ENCODE assay signal across 10 cellular contexts in genomic region chr16:69130461-69130860, GRCh38. TPM values are rescaled to one million over a fixed set of nuclear protein-coding genes. Genes with fewer than 3 reads are reported as not detected.
DNase-seq lines count a peak whose midpoint lies in the region; ATAC-seq and TF ChIP-seq lines count a peak whose summit lies in the region.
"Had no signal": no experiment of that assay in that cellular context is flagged by ENCODE, and none has a peak within 500 bp of the region (broad histone marks: within the 10 kb centered on the region; RNA-seq: fewer than 3 reads in every experiment).

No MANE protein-coding gene starts in this region.

- H3K27ac Mint-ChIP-seq in CD4-positive, alpha-beta memory T cell, result peak overlapping the region; percentile 79 to 98 (median 96)
- peak overlapping the region in 4 of 6 donors; percentile 4 to 96 (median 76) for H3K27ac Mint-ChIP-seq in naive B cell

- no peaks in the 10 kb centered on the region for H3K9me3 ChIP-seq in CD4-positive, alpha-beta memory T cell (ENCODE audit: control insufficient read depth in 1 of 2, low read length in 2 of 2)
- H3K9me3 ChIP-seq in HUES48 (ENCODE audit: control insufficient read depth, insufficient read depth, low read length) (no peaks in the 10 kb centered on the region), transverse colon (no peaks in the 10 kb centered on the region)

- ATAC-seq in naive B cell (ENCODE audit: low read depth in 2 of 2) (no peak), HG03097 (IDR thresholded peaks at IDR 0.05; ENCODE audit: low FRiP score, unreplicated experiment) (no peak), GM19467 (IDR thresholded peaks at IDR 0.05; ENCODE audit: unreplicated experiment) (no peak)

- no peak for DNase-seq in CD4-positive, alpha-beta memory T cell
- DNase-seq in astrocyte of the cerebellum (ENCODE audit: low read depth), result no peak
- DNase-seq in naive B cell, result no peak
- no peak for DNase-seq in transverse colon
- no peak for DNase-seq in hippocampal formation (lab: John Stamatoyannopoulos, UW)
- DNase-seq: aorta, NCI-H510A had no signal

- H3K36me3 Mint-ChIP-seq in CD4-positive, alpha-beta memory T cell, result peaks cover 7 to 45% of the 10 kb centered on the region in 2 donors
- peaks cover 0 to 4% of the 10 kb centered on the region in 2 donors for H3K36me3 Mint-ChIP-seq in naive B cell

- in situ Hi-C loops in astrocyte of the cerebellum (cut with HindIII; ENCODE audit: low sequenced_read_pairs), result no loop called here
- in situ Hi-C loops in transverse colon (cut with MboI; ENCODE audit: low pct_ligation_motif_present in 1 of 4, low pct_unique_long_range_greater_than_20kb in 1 of 4, low sequenced_read_pairs in 3 of 4), result no loop called here

- CTCF ChIA-PET in CD4-positive, alpha-beta memory T cell (lab: Charles Lee; ENCODE audit: partially characterized antibody), result interaction anchor here (1.1 to 1.2 kb wide), 2 partner anchors 20 to 22 kb away, joined by 3 to 5 read pairs; no protein-coding TSS in a partner anchor

- TF ChIP-seq EP300 in transverse colon (IDR thresholded peaks at IDR 0.05; ENCODE audit: low read depth), result no peak

- WGBS in transverse colon (ENCODE audit: low coverage in 1 of 2), 2 donors, result 75 to 76% methylated on average over 5 to 6 of the region's 6 CpGs

- no peaks in the 10 kb centered on the region for H3K27me3 Mint-ChIP-seq in CD4-positive, alpha-beta memory T cell
- H3K27me3 Mint-ChIP-seq in naive B cell, result no peaks in the 10 kb centered on the region

- no peak overlapping the region for H3K4me3 ChIP-seq in CD4-positive, alpha-beta memory T cell (ENCODE audit: low read length in 2 of 2)
- H3K4me3 ChIP-seq in HUES48 (ENCODE audit: low read depth, low read length), result peak overlapping the region; percentile 82
- H3K4me3 ChIP-seq in astrocyte of the cerebellum (ENCODE audit: low read depth, low read length), result peak overlapping the region; percentile 82
- no peak overlapping the region for H3K4me3 ChIP-seq in transverse colon

- H3K4me1 ChIP-seq in CD4-positive, alpha-beta memory T cell (ENCODE audit: insufficient read depth, low read length), result peaks cover 35% of the 10 kb centered on the region
- H3K4me1 ChIP-seq in HUES48 (ENCODE audit: control insufficient read depth, insufficient read depth, low read length) (peaks cover 20% of the 10 kb centered on the region), transverse colon (peaks cover 7 to 37% (median 27%) of the 10 kb centered on the region in 4 donors)

- TF ChIP-seq CTCF in astrocyte of the cerebellum (IDR thresholded peaks at IDR 0.05; ENCODE audit: low read depth, low read length, missing control alignments), result no peak
- TF ChIP-seq CTCF in transverse colon (IDR thresholded peaks at IDR 0.05), result no peak

- intact Hi-C loops in CD4-positive, alpha-beta memory T cell (cut with micrococcal nuclease), result no loop called here
- intact Hi-C loops in transverse colon (cut with DNase I; ENCODE audit: low total_unique reads), result no loop called here

- H3K27me3 ChIP-seq in CD4-positive, alpha-beta memory T cell (ENCODE audit: insufficient read depth, low read length), result no peaks in the 10 kb centered on the region
- H3K27me3 ChIP-seq in HUES48 (ENCODE audit: control insufficient read depth, insufficient read depth, low read length), result no peaks in the 10 kb centered on the region
- no peaks in the 10 kb centered on the region for H3K27me3 ChIP-seq in transverse colon

- TF ChIP-seq POLR2A in transverse colon (IDR thresholded peaks at IDR 0.05), result no peak

- POLR2A ChIA-PET in CD4-positive, alpha-beta memory T cell (lab: Charles Lee; ENCODE audit: partially characterized antibody), result interaction anchor here (1.0 kb wide), 1 partner anchor 24 kb away, joined by 3 read pairs; no protein-coding TSS in a partner anchor

- no peak overlapping the region; the same call in 1 of the 2 replicates for H3K9ac ChIP-seq in HUES48 (ENCODE audit: low read depth, low read length)

- peaks cover 43 to 71% (median 58%) of the 10 kb centered on the region in 4 donors for H3K4me1 Mint-ChIP-seq in CD4-positive, alpha-beta memory T cell
- peaks cover 40 to 66% (median 45%) of the 10 kb centered on the region in 3 donors for H3K4me1 Mint-ChIP-seq in naive B cell

- peak overlapping the region; percentile 90 for H3K27ac ChIP-seq in CD4-positive, alpha-beta memory T cell (ENCODE audit: low read depth, low read length)
- H3K27ac ChIP-seq in HUES48 (ENCODE audit: low read depth, low read length), result no peak overlapping the region
- peak overlapping the region in 1 of 4 donors; percentile 91 for H3K27ac ChIP-seq in transverse colon

- H3K9me3 Mint-ChIP-seq in CD4-positive, alpha-beta memory T cell, result no peaks in the 10 kb centered on the region
- H3K9me3 Mint-ChIP-seq in naive B cell, result no peaks in the 10 kb centered on the region

- H3K36me3 ChIP-seq in CD4-positive, alpha-beta memory T cell (ENCODE audit: insufficient read depth, low read length), result no peaks in the 10 kb centered on the region
- peaks cover 22% of the 10 kb centered on the region for H3K36me3 ChIP-seq in HUES48 (ENCODE audit: control insufficient read depth, insufficient read depth, low read length)
- H3K36me3 ChIP-seq in transverse colon, result no peaks in the 10 kb centered on the region

- peak overlapping the region in 7 of 8 donors; percentile 91 to 96 (median 93) for H3K4me3 Mint-ChIP-seq in CD4-positive, alpha-beta memory T cell
- peak overlapping the region in 6 of 8 donors; percentile 81 to 99 (median 94) for H3K4me3 Mint-ChIP-seq in naive B cell

RNA-seq across cellular contexts. Expression of gene CHTF8, which starts 1.9 kb away (rescaled TPM):
- 100 to 1,000 TPM; 141 TPM for total RNA-seq in CD4-positive, alpha-beta memory T cell
- polyA plus RNA-seq in CD4-positive, alpha-beta memory T cell, result 100 to 1,000 TPM; 160 to 231 TPM
- 100 to 1,000 TPM; 182 to 277 (median 241) TPM for polyA plus RNA-seq in naive B cell (ENCODE audit: low read depth in 6 of 6)
- 100 to 1,000 TPM in 1 of 4 donors, 10 to 100 TPM in 3; 49.2 to 207 (median 68.9) TPM for total RNA-seq in transverse colon

RNA-seq across cellular contexts. Expression of gene UTP4, which starts 2.0 kb away (rescaled TPM):
- 10 to 100 TPM; 36.9 to 37.0 TPM for total RNA-seq in CD4-positive, alpha-beta memory T cell
- polyA plus RNA-seq in CD4-positive, alpha-beta memory T cell, result 10 to 100 TPM; 64.8 to 96.5 TPM
- polyA plus RNA-seq in naive B cell (ENCODE audit: low read depth in 6 of 6), result 100 to 1,000 TPM in 1 of 6 donors, 10 to 100 TPM in 5; 45.1 to 103 (median 58.6) TPM
- total RNA-seq in transverse colon, result 10 to 100 TPM; 10.1 to 79.4 (median 17.6) TPM

RNA-seq across cellular contexts. Expression of gene HAS3, which starts 25.0 kb away (rescaled TPM):
- total RNA-seq in CD4-positive, alpha-beta memory T cell, result 1 to 10 TPM; 2.7 to 3.3 TPM
- polyA plus RNA-seq in CD4-positive, alpha-beta memory T cell, result under 1 TPM in 1 of 2 donors, not detected in 1; 0.07 TPM
- under 1 TPM in 4 of 6 donors, not detected in 2; 0.08 to 0.48 (median 0.28) TPM for polyA plus RNA-seq in naive B cell (ENCODE audit: low read depth in 6 of 6)
- total RNA-seq in transverse colon, result 10 to 100 TPM in 1 of 4 donors, 1 to 10 TPM in 2, under 1 TPM in 1; 0.20 to 12.0 (median 7.9) TPM

RNA-seq across cellular contexts. Expression of gene SNTB2, which starts 56.5 kb away (rescaled TPM):
- total RNA-seq in CD4-positive, alpha-beta memory T cell, result 10 to 100 TPM; 15.4 to 21.2 TPM
- polyA plus RNA-seq in CD4-positive, alpha-beta memory T cell, result 10 to 100 TPM in 1 of 2 donors, 1 to 10 TPM in 1; 4.5 to 19.1 TPM
- polyA plus RNA-seq in naive B cell (ENCODE audit: low read depth in 6 of 6), result 1 to 10 TPM; 2.4 to 7.1 (median 4.2) TPM
- 10 to 100 TPM; 14.2 to 31.4 (median 24.1) TPM for total RNA-seq in transverse colon

Comparison
In these comparisons a context has a peak if more than half of its experiments do, and no peak if none do; other contexts are left out.
1. H3K4me3 ChIP-seq: peak in HUES48 (single experiment) and astrocyte of the cerebellum (single experiment); none in CD4-positive, alpha-beta memory T cell (0 of 2) and transverse colon (0 of 4).